ENCODE assay signal across 1 cellular context in genomic region chr11:34929794-34930763, GRCh38.
TF ChIP-seq lines count a peak whose summit lies in the region.

No MANE protein-coding gene starts in this region.

TF ChIP-seq in HepG2, 621 proteins besides CTCF, POLR2A, EP300 and RAD21 (continued from another document and continues in another):
- TF ChIP-seq, protein P1, sequence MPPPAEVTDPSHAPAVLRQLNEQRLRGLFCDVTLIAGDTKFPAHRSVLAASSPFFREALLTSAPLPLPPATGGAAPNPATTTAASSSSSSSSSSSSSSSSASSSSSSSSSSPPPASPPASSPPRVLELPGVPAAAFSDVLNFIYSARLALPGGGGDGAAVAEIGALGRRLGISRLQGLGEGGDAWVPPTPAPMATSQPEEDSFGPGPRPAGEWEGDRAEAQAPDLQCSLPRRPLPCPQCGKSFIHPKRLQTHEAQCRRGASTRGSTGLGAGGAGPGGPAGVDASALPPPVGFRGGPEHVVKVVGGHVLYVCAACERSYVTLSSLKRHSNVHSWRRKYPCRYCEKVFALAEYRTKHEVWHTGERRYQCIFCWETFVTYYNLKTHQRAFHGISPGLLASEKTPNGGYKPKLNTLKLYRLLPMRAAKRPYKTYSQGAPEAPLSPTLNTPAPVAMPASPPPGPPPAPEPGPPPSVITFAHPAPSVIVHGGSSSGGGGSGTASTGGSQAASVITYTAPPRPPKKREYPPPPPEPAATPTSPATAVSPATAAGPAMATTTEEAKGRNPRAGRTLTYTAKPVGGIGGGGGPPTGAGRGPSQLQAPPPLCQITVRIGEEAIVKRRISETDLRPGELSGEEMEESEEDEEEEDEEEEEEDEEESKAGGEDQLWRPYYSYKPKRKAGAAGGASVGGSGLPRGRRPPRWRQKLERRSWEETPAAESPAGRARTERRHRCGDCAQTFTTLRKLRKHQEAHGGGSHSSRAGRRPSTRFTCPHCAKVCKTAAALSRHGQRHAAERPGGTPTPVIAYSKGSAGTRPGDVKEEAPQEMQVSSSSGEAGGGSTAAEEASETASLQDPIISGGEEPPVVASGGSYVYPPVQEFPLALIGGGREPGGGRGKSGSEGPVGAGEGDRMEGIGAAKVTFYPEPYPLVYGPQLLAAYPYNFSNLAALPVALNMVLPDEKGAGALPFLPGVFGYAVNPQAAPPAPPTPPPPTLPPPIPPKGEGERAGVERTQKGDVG (CRISPR knock-in tag; IDR thresholded peaks at IDR 0.05; ENCODE audit: borderline replicate concordance), result no peak
- TF ChIP-seq EED (CRISPR knock-in tag; IDR thresholded peaks at IDR 0.05) (no peak; the same call in 1 of the 2 replicates), PHF5A (CRISPR knock-in tag; IDR thresholded peaks at IDR 0.05; ENCODE audit: low read depth, unreplicated experiment) (no peak), TERF1 (CRISPR knock-in tag; IDR thresholded peaks at IDR 0.05) (no peak), MXI1 (IDR thresholded peaks at IDR 0.05; ENCODE audit: borderline replicate concordance, low read depth, low read length) (peak; percentile 99; the same call in 2 of the 3 replicates), SMYD3 (CRISPR knock-in tag; IDR thresholded peaks at IDR 0.05) (peak; percentile 91; the same call in 1 of the 2 replicates), NFYB (CRISPR knock-in tag; IDR thresholded peaks at IDR 0.05) (peak; percentile 34; the same call in 1 of the 2 replicates), ZNF121 (CRISPR knock-in tag; IDR thresholded peaks at IDR 0.05) (peak; percentile 100), CHD4 (IDR thresholded peaks at IDR 0.05; ENCODE audit: borderline replicate concordance, low read length) (peak; percentile 84; the same call in 1 of the 2 replicates), NONO (IDR thresholded peaks at IDR 0.05) (no peak), NONO (CRISPR knock-in tag; conservative IDR thresholded peaks at IDR 0.05) (no peak; the same call in 1 of the 2 replicates), EHMT2 (IDR thresholded peaks at IDR 0.05; ENCODE audit: borderline replicate concordance, low read depth, low read length) (peak; percentile 93), TFE3 (CRISPR knock-in tag; IDR thresholded peaks at IDR 0.05) (peak; percentile 88), NFKB2 (CRISPR knock-in tag; IDR thresholded peaks at IDR 0.05; ENCODE audit: borderline replicate concordance) (peak; percentile 88), SPEN (CRISPR knock-in tag; IDR thresholded peaks at IDR 0.05; ENCODE audit: low read depth) (peak; percentile 31; the same call in 1 of the 2 replicates), ESRRA (CRISPR knock-in tag; IDR thresholded peaks at IDR 0.05; ENCODE audit: low read depth) (no peak), ZNF281 (CRISPR knock-in tag; IDR thresholded peaks at IDR 0.05; ENCODE audit: borderline replicate concordance) (no peak), HOXA3 (CRISPR knock-in tag; IDR thresholded peaks at IDR 0.05) (peak; percentile 76), HOXA7 (CRISPR knock-in tag; IDR thresholded peaks at IDR 0.05) (no peak), HNF4G (IDR thresholded peaks at IDR 0.05; ENCODE audit: borderline replicate concordance, low read depth, low read length) (peak; percentile 87; the same call in 1 of the 2 replicates), HNF4G (CRISPR knock-in tag; IDR thresholded peaks at IDR 0.05; ENCODE audit: borderline replicate concordance, low read depth) (peak; percentile 94), NFE2 (CRISPR knock-in tag; IDR thresholded peaks at IDR 0.05) (peak; percentile 30; the same call in 1 of the 2 replicates), RNF219 (CRISPR knock-in tag; IDR thresholded peaks at IDR 0.05) (0 out of 2 replicates have a peak, but pooled peaks have one; percentile 83), ZNF577 (CRISPR knock-in tag; IDR thresholded peaks at IDR 0.05; ENCODE audit: borderline replicate concordance, low read depth) (no peak)
- TF ChIP-seq, protein P2, sequence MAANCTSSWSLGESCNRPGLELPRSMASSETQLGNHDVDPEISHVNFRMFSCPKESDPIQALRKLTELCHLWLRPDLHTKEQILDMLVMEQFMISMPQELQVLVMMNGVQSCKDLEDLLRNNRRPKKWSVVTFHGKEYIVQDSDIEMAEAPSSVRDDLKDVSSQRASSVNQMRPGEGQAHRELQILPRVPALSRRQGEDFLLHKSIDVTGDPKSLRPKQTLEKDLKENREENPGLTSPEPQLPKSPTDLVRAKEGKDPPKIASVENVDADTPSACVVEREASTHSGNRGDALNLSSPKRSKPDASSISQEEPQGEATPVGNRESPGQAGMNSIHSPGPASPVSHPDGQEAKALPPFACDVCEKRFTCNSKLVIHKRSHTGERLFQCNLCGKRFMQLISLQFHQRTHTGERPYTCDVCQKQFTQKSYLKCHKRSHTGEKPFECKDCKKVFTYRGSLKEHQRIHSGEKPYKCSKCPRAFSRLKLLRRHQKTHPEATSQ (CRISPR knock-in tag; IDR thresholded peaks at IDR 0.05; ENCODE audit: borderline replicate concordance), result peak; percentile 92; the same call in 1 of the 2 replicates
- TF ChIP-seq, protein P3, sequence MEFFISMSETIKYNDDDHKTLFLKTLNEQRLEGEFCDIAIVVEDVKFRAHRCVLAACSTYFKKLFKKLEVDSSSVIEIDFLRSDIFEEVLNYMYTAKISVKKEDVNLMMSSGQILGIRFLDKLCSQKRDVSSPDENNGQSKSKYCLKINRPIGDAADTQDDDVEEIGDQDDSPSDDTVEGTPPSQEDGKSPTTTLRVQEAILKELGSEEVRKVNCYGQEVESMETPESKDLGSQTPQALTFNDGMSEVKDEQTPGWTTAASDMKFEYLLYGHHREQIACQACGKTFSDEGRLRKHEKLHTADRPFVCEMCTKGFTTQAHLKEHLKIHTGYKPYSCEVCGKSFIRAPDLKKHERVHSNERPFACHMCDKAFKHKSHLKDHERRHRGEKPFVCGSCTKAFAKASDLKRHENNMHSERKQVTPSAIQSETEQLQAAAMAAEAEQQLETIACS (CRISPR knock-in tag; IDR thresholded peaks at IDR 0.05), result no peak
- TF ChIP-seq, protein P4, sequence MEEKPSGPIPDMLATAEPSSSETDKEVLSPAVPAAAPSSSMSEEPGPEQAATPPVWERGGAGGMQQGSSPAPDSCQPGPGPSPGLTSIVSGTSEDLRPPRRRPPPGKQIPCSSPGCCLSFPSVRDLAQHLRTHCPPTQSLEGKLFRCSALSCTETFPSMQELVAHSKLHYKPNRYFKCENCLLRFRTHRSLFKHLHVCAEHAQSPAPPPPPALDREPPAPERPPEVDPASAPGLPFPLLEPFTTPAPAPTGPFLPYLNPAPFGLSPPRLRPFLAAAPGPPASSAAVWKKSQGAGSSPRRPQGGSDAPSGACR (CRISPR knock-in tag; IDR thresholded peaks at IDR 0.05), result peak; percentile 76; the same call in 1 of the 2 replicates
- TF ChIP-seq, protein P5, sequence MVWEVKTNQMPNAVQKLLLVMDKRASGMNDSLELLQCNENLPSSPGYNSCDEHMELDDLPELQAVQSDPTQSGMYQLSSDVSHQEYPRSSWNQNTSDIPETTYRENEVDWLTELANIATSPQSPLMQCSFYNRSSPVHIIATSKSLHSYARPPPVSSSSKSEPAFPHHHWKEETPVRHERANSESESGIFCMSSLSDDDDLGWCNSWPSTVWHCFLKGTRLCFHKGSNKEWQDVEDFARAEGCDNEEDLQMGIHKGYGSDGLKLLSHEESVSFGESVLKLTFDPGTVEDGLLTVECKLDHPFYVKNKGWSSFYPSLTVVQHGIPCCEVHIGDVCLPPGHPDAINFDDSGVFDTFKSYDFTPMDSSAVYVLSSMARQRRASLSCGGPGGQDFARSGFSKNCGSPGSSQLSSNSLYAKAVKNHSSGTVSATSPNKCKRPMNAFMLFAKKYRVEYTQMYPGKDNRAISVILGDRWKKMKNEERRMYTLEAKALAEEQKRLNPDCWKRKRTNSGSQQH (CRISPR knock-in tag; IDR thresholded peaks at IDR 0.05; ENCODE audit: low read depth), result no peak; the same call in 1 of the 2 replicates
- TF ChIP-seq, protein P6, sequence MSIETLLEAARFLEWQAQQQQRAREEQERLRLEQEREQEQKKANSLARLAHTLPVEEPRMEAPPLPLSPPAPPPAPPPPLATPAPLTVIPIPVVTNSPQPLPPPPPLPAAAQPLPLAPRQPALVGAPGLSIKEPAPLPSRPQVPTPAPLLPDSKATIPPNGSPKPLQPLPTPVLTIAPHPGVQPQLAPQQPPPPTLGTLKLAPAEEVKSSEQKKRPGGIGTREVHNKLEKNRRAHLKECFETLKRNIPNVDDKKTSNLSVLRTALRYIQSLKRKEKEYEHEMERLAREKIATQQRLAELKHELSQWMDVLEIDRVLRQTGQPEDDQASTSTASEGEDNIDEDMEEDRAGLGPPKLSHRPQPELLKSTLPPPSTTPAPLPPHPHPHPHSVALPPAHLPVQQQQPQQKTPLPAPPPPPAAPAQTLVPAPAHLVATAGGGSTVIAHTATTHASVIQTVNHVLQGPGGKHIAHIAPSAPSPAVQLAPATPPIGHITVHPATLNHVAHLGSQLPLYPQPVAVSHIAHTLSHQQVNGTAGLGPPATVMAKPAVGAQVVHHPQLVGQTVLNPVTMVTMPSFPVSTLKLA (IDR thresholded peaks at IDR 0.05), result peak; percentile 79
